15 cellular contexts compared by ENCODE assay signal in the genomic region with DNA sequence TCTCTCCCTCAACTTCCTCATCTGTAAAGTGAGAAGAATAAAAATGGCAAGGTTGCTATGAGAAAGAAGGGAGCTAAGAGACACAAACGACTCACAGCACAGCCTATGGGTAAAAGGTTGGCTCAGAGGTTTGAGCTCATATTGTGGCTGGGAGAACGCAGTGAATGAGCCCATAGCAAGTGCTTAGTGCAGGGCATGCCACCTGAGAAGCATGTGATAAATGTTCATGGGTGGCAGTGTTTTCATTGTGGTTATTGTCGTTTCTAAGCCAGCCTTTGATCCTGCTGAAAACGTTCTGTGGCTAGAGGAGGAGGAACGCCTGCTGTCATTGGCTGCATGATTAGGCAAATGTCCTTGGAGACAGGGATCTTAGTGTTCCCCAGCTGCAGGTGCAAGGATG.
DNase-seq lines count a peak whose midpoint lies in the region; ATAC-seq lines count a peak whose summit lies in the region.
"Had no signal": no experiment of that assay in that cellular context is flagged by ENCODE, and none has a peak within 500 bp of the region (broad histone marks: within the 10 kb centered on the region; RNA-seq: fewer than 3 reads in every experiment).

No MANE protein-coding gene starts in this region.

- H3K4ac ChIP-seq in neuronal stem cell (ENCODE audit: low read length): no peak overlapping the region

- H3K4me3 ChIP-seq in neuronal stem cell (ENCODE audit: low read length in 2 of 2): no peak overlapping the region

- H3K27ac ChIP-seq in neuronal stem cell (replicated peaks; ENCODE audit: low read length): no peak overlapping the region

- H2BK15ac ChIP-seq in neuronal stem cell (ENCODE audit: low read length): no peak overlapping the region

- no peak overlapping the region for H4K91ac ChIP-seq in neuronal stem cell (ENCODE audit: low read depth, low read length, poor library complexity)

- no peak overlapping the region for H4K8ac ChIP-seq in neuronal stem cell (ENCODE audit: low read depth, low read length)

- peak overlapping the region; percentile 45 for H2BK120ac ChIP-seq in neuronal stem cell (ENCODE audit: low read depth, low read length)

- H3K4me1 ChIP-seq in neuronal stem cell (ENCODE audit: control insufficient read depth in 2 of 2, insufficient read depth in 1 of 2, low read depth in 1 of 2, low read length in 2 of 2): peaks cover 0 to 10% of the 10 kb centered on the region in 2 donors
- H3K4me1 ChIP-seq: Caco-2 had no signal

- H3K18ac ChIP-seq in neuronal stem cell (ENCODE audit: low read length): no peak overlapping the region

- no peak overlapping the region for H3K14ac ChIP-seq in neuronal stem cell (ENCODE audit: low read length)

- peak in 2 of 3 experiments; percentile 8 to 61 for DNase-seq in NCI-H1417 (lab: John Stamatoyannopoulos, UW)
- no peak for DNase-seq in NCI-H1417 treated with DMSO at 0.1 percent for 48 hours (lab: John Stamatoyannopoulos, UW)
- DNase-seq in NCI-H187 (lab: John Stamatoyannopoulos, UW): peak; percentile 46 to 55
- DNase-seq in SK-MEL-5 (ENCODE audit: low read depth, low spot score): peak; percentile 22
- peak; percentile 11 for DNase-seq in neuronal stem cell (ENCODE audit: low spot score)
- no peak for DNase-seq in SW 1271 (lab: John Stamatoyannopoulos, UW)
- no peak for DNase-seq in COR-L47 (lab: John Stamatoyannopoulos, UW)
- DNase-seq: 8988T, Caco-2, HCEC 1CT, IMR-90, NCI-H146, NCI-H748 treated with DMSO at 0.1 percent for 48 hours, SHP77 treated with DMSO at 0.1 percent for 48 hours had no signal

- WGBS in neuronal stem cell (ENCODE audit: extremely low coverage in 2 of 2, insufficient read length in 2 of 2, insufficient replicate concordance in 1 of 2), 2 donors: no CpG with 5 or more reads among the region's 5 CpGs

- H3K4me2 ChIP-seq in neuronal stem cell (ENCODE audit: insufficient read depth, low read length, poor library complexity, severe bottlenecking): no peak overlapping the region

- no peak overlapping the region for H2AK5ac ChIP-seq in neuronal stem cell (ENCODE audit: low read depth, low read length)

- H3K23ac ChIP-seq in neuronal stem cell (ENCODE audit: low read depth, low read length, poor library complexity): no peak overlapping the region

- H3K9ac ChIP-seq in neuronal stem cell (ENCODE audit: low read depth, low read length, poor library complexity): no peak overlapping the region

- no peaks in the 10 kb centered on the region for H3K27me3 ChIP-seq in neuronal stem cell (ENCODE audit: control insufficient read depth in 3 of 3, insufficient read depth in 3 of 3, low read depth in 1 of 3, low read length in 3 of 3)

- H2AFZ ChIP-seq in neuronal stem cell (ENCODE audit: low read length): no peak overlapping the region

- H3K9me3 ChIP-seq in neuronal stem cell (replicated peaks in 1 of 2; ENCODE audit: control insufficient read depth in 2 of 2, insufficient read depth in 1 of 2, low read depth in 1 of 2, low read length in 2 of 2): no peaks in the 10 kb centered on the region
- H3K9me3 ChIP-seq: Caco-2 had no signal

- no peak overlapping the region for H2BK12ac ChIP-seq in neuronal stem cell (ENCODE audit: low read length)

- H3K36me3 ChIP-seq in neuronal stem cell (replicated peaks in 1 of 2; ENCODE audit: control insufficient read depth in 2 of 2, insufficient read depth in 2 of 2, low read length in 2 of 2): no peaks in the 10 kb centered on the region

- no peaks in the 10 kb centered on the region for H3K79me1 ChIP-seq in neuronal stem cell (ENCODE audit: low read depth, low read length)

- H2BK5ac ChIP-seq in neuronal stem cell (ENCODE audit: low read length): no peak overlapping the region

- ATAC-seq in GM18867 (IDR thresholded peaks at IDR 0.05; ENCODE audit: unreplicated experiment): no peak

- in situ Hi-C loops in SK-MEL-5 (cut with HindIII; ENCODE audit: low pct_unique_long_range_greater_than_20kb, low sequenced_read_pairs): no loop called here

Comparison
In these comparisons a context has a peak if more than half of its experiments do, and no peak if none do; other contexts are left out.
1. DNase-seq: peak in NCI-H1417 (2 of 3), NCI-H187 (2 of 2), SK-MEL-5 (single experiment) and neuronal stem cell (single experiment); none in NCI-H1417 treated with DMSO at 0.1 percent for 48 hours (single experiment), SW 1271 (0 of 2) and COR-L47 (single experiment).